Comparison of ENCODE assay signal across 2 cellular contexts in genomic region chr17:37717627-37718382, GRCh38.
TF ChIP-seq lines count a peak whose summit lies in the region.

No MANE protein-coding gene starts in this region.

TF ChIP-seq in SK-N-SH, 30 proteins besides CTCF, POLR2A, EP300 and RAD21 (continued from another document):
- TF ChIP-seq ZBTB33 (IDR thresholded peaks at IDR 0.05; ENCODE audit: borderline replicate concordance, low read depth) (no peak), USF2 (IDR thresholded peaks at IDR 0.05; ENCODE audit: borderline replicate concordance, low read depth, low read length) (no peak), USF1 (IDR thresholded peaks at IDR 0.05; ENCODE audit: borderline replicate concordance, low read depth) (no peak), POLR2AphosphoS5 (IDR thresholded peaks at IDR 0.05; ENCODE audit: low read depth, low read length) (no peak), ELF1 (IDR thresholded peaks at IDR 0.05) (no peak), GABPA (IDR thresholded peaks at IDR 0.05; ENCODE audit: low read depth) (no peak), FOXJ3 (CRISPR knock-in tag; IDR thresholded peaks at IDR 0.05) (no peak), PBX3 (IDR thresholded peaks at IDR 0.05) (no peak), TCF12 (IDR thresholded peaks at IDR 0.05) (no peak), FOSL2 (IDR thresholded peaks at IDR 0.05; ENCODE audit: borderline replicate concordance, low read depth) (no peak)

TF ChIP-seq in SK-N-SH treated with all-trans-retinoic acid at 6 μM for 48 hours, 23 proteins besides CTCF, POLR2A, EP300 and RAD21 (continued from another document):
- TF ChIP-seq CREB5 (CRISPR knock-in tag; IDR thresholded peaks at IDR 0.05; ENCODE audit: low read depth) (no peak), ESRRG (CRISPR knock-in tag; IDR thresholded peaks at IDR 0.05) (no peak), ZFP30 (CRISPR knock-in tag; IDR thresholded peaks at IDR 0.05) (no peak), SNAI2 (CRISPR knock-in tag; IDR thresholded peaks at IDR 0.05) (no peak), OSR1 (CRISPR knock-in tag; IDR thresholded peaks at IDR 0.05) (no peak), ZFP3 (CRISPR knock-in tag; IDR thresholded peaks at IDR 0.05) (no peak), BACH2 (CRISPR knock-in tag; IDR thresholded peaks at IDR 0.05; ENCODE audit: borderline replicate concordance) (no peak), PPARA (CRISPR knock-in tag; IDR thresholded peaks at IDR 0.05; ENCODE audit: borderline replicate concordance) (no peak), POU6F1 (CRISPR knock-in tag; IDR thresholded peaks at IDR 0.05; ENCODE audit: borderline replicate concordance, low read depth) (no peak), ARNTL (CRISPR knock-in tag; IDR thresholded peaks at IDR 0.05; ENCODE audit: borderline replicate concordance, low read depth) (no peak), TOX (CRISPR knock-in tag; IDR thresholded peaks at IDR 0.05; ENCODE audit: borderline replicate concordance) (no peak), ZNF565 (CRISPR knock-in tag; conservative IDR thresholded peaks at IDR 0.05; ENCODE audit: low read depth) (no peak), ISL1 (CRISPR knock-in tag; IDR thresholded peaks at IDR 0.05) (no peak), PATZ1 (CRISPR knock-in tag; IDR thresholded peaks at IDR 0.05; ENCODE audit: borderline replicate concordance) (no peak), CSDC2 (CRISPR knock-in tag; IDR thresholded peaks at IDR 0.05) (no peak), TCF4 (CRISPR knock-in tag; IDR thresholded peaks at IDR 0.05; ENCODE audit: borderline replicate concordance) (no peak), ZNF8 (CRISPR knock-in tag; IDR thresholded peaks at IDR 0.05) (no peak)
